ENCODE assay signal across 25 cellular contexts in genomic region chr1:155318082-155318481, GRCh38. TPM values are rescaled to one million over a fixed set of nuclear protein-coding genes. Genes with fewer than 3 reads are reported as not detected.
DNase-seq lines count a peak whose midpoint lies in the region; ATAC-seq and TF ChIP-seq lines count a peak whose summit lies in the region.
"Had no signal": no experiment of that assay in that cellular context is flagged by ENCODE, and none has a peak within 500 bp of the region (broad histone marks: within the 10 kb centered on the region; RNA-seq: fewer than 3 reads in every experiment).

No MANE protein-coding gene starts in this region.

- CTCF ChIA-PET in activated CD8-positive, alpha-beta T cell treated with anti-CD3 and anti-CD28 coated beads, Interleukin-2, amount 10 ng/mL, durations not matched to agents 7 days and 5 days (lab: Charles Lee) = interaction anchor here (3.7 kb wide), 1 partner anchor 67 kb away, joined by 24 read pairs; no protein-coding TSS in a partner anchor
- CTCF ChIA-PET in activated CD8-positive, alpha-beta T cell treated with anti-CD3 and anti-CD28 coated beads for 36 hours (lab: Charles Lee) = interaction anchor here (0.7 to 1.4 kb wide), 3 partner anchors 67 to 292 kb away, joined by 3 to 4 read pairs (median 3); partner anchors contain the start of gene MSTO1
- CTCF ChIA-PET in mammary epithelial cell (lab: Charles Lee; ENCODE audit: low non-redundant PET) = no interaction called here

- POLR2A ChIA-PET in activated CD8-positive, alpha-beta T cell treated with anti-CD3 and anti-CD28 coated beads, Interleukin-2, amount 10 ng/mL, durations not matched to agents 7 days and 5 days (lab: Charles Lee) = interaction anchor here (0.7 to 1.2 kb wide), 4 partner anchors 17 to 40 kb away, joined by 3 to 4 read pairs (median 3); partner anchors contain the start of gene PKLR
- POLR2A ChIA-PET in activated CD8-positive, alpha-beta T cell treated with anti-CD3 and anti-CD28 coated beads for 36 hours (lab: Charles Lee) = interaction anchor here (0.7 to 1.2 kb wide), 3 partner anchors 10 to 124 kb away, joined by 3 read pairs; partner anchors contain the start of gene FDPS

- DNase-seq in activated CD8-positive, alpha-beta T cell treated with anti-CD3 and anti-CD28 coated beads, Interleukin-2, amount 10 ng/mL, durations not matched to agents 7 days and 5 days = no peak
- DNase-seq in activated CD8-positive, alpha-beta T cell treated with anti-CD3 and anti-CD28 coated beads for 36 hours = no peak
- no peak for DNase-seq in endothelial cell (ENCODE audit: low spot score)
- DNase-seq in stimulated activated naive B cell treated with anti-CD40 and anti-IgM and Interleukin-4, amounts not matched to agents 10 μg/mL and 1 μg/mL and 100 μg/mL, for 72 hours = no peak
- DNase-seq in amygdala (lab: John Stamatoyannopoulos, UW) = no peak
- no peak for DNase-seq in mammary epithelial cell
- no peak for DNase-seq in spleen
- DNase-seq: CD8-positive, alpha-beta memory T cell; DMS79; H9; Kasumi-1; MG63; NCI-H1048; NCI-H1436; NCI-H1930; NCI-H226; NCI-H524; OCI-M1; SHP77 treated with DMSO at 0.1 percent for 48 hours had no signal

- H3K4me1 Mint-ChIP-seq in activated CD8-positive, alpha-beta T cell treated with anti-CD3 and anti-CD28 coated beads, Interleukin-2, amount 10 ng/mL, durations not matched to agents 7 days and 5 days (ENCODE audit: low read depth) = peaks cover 50% of the 10 kb centered on the region
- peaks cover 34% of the 10 kb centered on the region for H3K4me1 Mint-ChIP-seq in activated CD8-positive, alpha-beta T cell treated with anti-CD3 and anti-CD28 coated beads for 36 hours (ENCODE audit: low read depth)
- peaks cover 47% of the 10 kb centered on the region for H3K4me1 Mint-ChIP-seq in endothelial cell (ENCODE audit: unreplicated experiment)
- peaks cover 41 to 73% of the 10 kb centered on the region in 2 donors for H3K4me1 Mint-ChIP-seq in stimulated activated naive B cell treated with anti-CD40 and anti-IgM and Interleukin-4, amounts not matched to agents 10 μg/mL and 1 μg/mL and 100 μg/mL, for 72 hours

- no peak overlapping the region for H3K4me2 ChIP-seq in mammary epithelial cell (ENCODE audit: insufficient read depth, low read depth, low read length)
- H3K4me2 ChIP-seq: A549 had no signal

- H3K4me3 ChIP-seq in mammary epithelial cell (replicated peaks in 1 of 3; ENCODE audit: insufficient read depth in 1 of 3, low read depth in 2 of 3, low read length in 3 of 3) (no peak overlapping the region), spleen (no peak overlapping the region)
- H3K4me3 ChIP-seq: A549; BLaER1 treated with 17β-estradiol and CSF1 and Interleukin-3, amounts not matched to agents 10 nM and 100 nM; MG63 had no signal

- H3K36me3 ChIP-seq in mammary epithelial cell (ENCODE audit: insufficient read depth, low read length) (peaks cover 33% of the 10 kb centered on the region), spleen (peaks cover 0 to 67% (median 28%) of the 10 kb centered on the region in 6 donors)

- H3K27me3 Mint-ChIP-seq in activated CD8-positive, alpha-beta T cell treated with anti-CD3 and anti-CD28 coated beads, Interleukin-2, amount 10 ng/mL, durations not matched to agents 7 days and 5 days (ENCODE audit: low read depth) = no peaks in the 10 kb centered on the region
- H3K27me3 Mint-ChIP-seq in activated CD8-positive, alpha-beta T cell treated with anti-CD3 and anti-CD28 coated beads for 36 hours = no peaks in the 10 kb centered on the region
- H3K27me3 Mint-ChIP-seq in endothelial cell (ENCODE audit: unreplicated experiment) = peaks cover 6% of the 10 kb centered on the region
- no peaks in the 10 kb centered on the region for H3K27me3 Mint-ChIP-seq in stimulated activated naive B cell treated with anti-CD40 and anti-IgM and Interleukin-4, amounts not matched to agents 10 μg/mL and 1 μg/mL and 100 μg/mL, for 72 hours
- H3K27me3 Mint-ChIP-seq: CD8-positive, alpha-beta memory T cell; IgD-negative memory B cell had no signal

- no peak overlapping the region for H2AFZ ChIP-seq in mammary epithelial cell (ENCODE audit: low read depth, low read length)

- no peaks in the 10 kb centered on the region for H3K9me3 Mint-ChIP-seq in activated CD8-positive, alpha-beta T cell treated with anti-CD3 and anti-CD28 coated beads, Interleukin-2, amount 10 ng/mL, durations not matched to agents 7 days and 5 days (ENCODE audit: insufficient read depth)
- H3K9me3 Mint-ChIP-seq in activated CD8-positive, alpha-beta T cell treated with anti-CD3 and anti-CD28 coated beads for 36 hours = no peaks in the 10 kb centered on the region
- no peaks in the 10 kb centered on the region for H3K9me3 Mint-ChIP-seq in endothelial cell (ENCODE audit: unreplicated experiment)
- H3K9me3 Mint-ChIP-seq in stimulated activated naive B cell treated with anti-CD40 and anti-IgM and Interleukin-4, amounts not matched to agents 10 μg/mL and 1 μg/mL and 100 μg/mL, for 72 hours = no peaks in the 10 kb centered on the region
- H3K9me3 Mint-ChIP-seq: CD8-positive, alpha-beta memory T cell; H9; IgD-negative memory B cell had no signal

- TF ChIP-seq POLR2A in GM19193 (IDR thresholded peaks at IDR 0.05; ENCODE audit: extremely low read depth, insufficient read depth, insufficient read length) = peak; percentile 8
- TF ChIP-seq POLR2A in spleen (IDR thresholded peaks at IDR 0.05) = no peak

- dilution Hi-C loops in mammary epithelial cell (cut with HindIII; ENCODE audit: low sequenced_read_pairs) = no loop called here

- no peak overlapping the region for H3K4me3 Mint-ChIP-seq in activated CD8-positive, alpha-beta T cell treated with anti-CD3 and anti-CD28 coated beads, Interleukin-2, amount 10 ng/mL, durations not matched to agents 7 days and 5 days
- no peak overlapping the region for H3K4me3 Mint-ChIP-seq in activated CD8-positive, alpha-beta T cell treated with anti-CD3 and anti-CD28 coated beads for 36 hours
- peak overlapping the region; percentile 67 for H3K4me3 Mint-ChIP-seq in endothelial cell (ENCODE audit: unreplicated experiment)
- no peak overlapping the region for H3K4me3 Mint-ChIP-seq in stimulated activated naive B cell treated with anti-CD40 and anti-IgM and Interleukin-4, amounts not matched to agents 10 μg/mL and 1 μg/mL and 100 μg/mL, for 72 hours
- H3K4me3 Mint-ChIP-seq: H9 had no signal

- H3K27ac ChIP-seq in mammary epithelial cell (ENCODE audit: insufficient read depth, low read depth, low read length) = no peak overlapping the region
- H3K27ac ChIP-seq in spleen = no peak overlapping the region
- H3K27ac ChIP-seq: A549; BLaER1 treated with 17β-estradiol and CSF1 and Interleukin-3, amounts not matched to agents 10 nM and 100 nM; HL-60 had no signal

- intact Hi-C loops in activated CD8-positive, alpha-beta T cell treated with anti-CD3 and anti-CD28 coated beads for 36 hours (cut with micrococcal nuclease) = no loop called here
- intact Hi-C loops in mammary epithelial cell (cut with micrococcal nuclease) (no loop called here), spleen (cut with DNase I; ENCODE audit: low total_unique reads) (no loop called here)

- no peaks in the 10 kb centered on the region for H3K27me3 ChIP-seq in mammary epithelial cell (ENCODE audit: insufficient read depth, low read length)
- no peaks in the 10 kb centered on the region for H3K27me3 ChIP-seq in spleen (replicated peaks in 1 of 7)
- H3K27me3 ChIP-seq: BLaER1 treated with 17β-estradiol and CSF1 and Interleukin-3, amounts not matched to agents 10 nM and 100 nM; MG63 had no signal

- in situ Hi-C loops in mammary epithelial cell (cut with MboI; ENCODE audit: low sequenced_read_pairs in 2 of 2) = loop anchor here in 1 of 2 donors (5.0 kb wide), 1 partner anchor 41 kb away; the partner anchor contains the start of gene HCN3

- H3K27ac Mint-ChIP-seq in activated CD8-positive, alpha-beta T cell treated with anti-CD3 and anti-CD28 coated beads, Interleukin-2, amount 10 ng/mL, durations not matched to agents 7 days and 5 days = peak overlapping the region; percentile 4
- no peak overlapping the region for H3K27ac Mint-ChIP-seq in activated CD8-positive, alpha-beta T cell treated with anti-CD3 and anti-CD28 coated beads for 36 hours
- H3K27ac Mint-ChIP-seq in endothelial cell (ENCODE audit: unreplicated experiment) = no peak overlapping the region
- H3K27ac Mint-ChIP-seq in stimulated activated naive B cell treated with anti-CD40 and anti-IgM and Interleukin-4, amounts not matched to agents 10 μg/mL and 1 μg/mL and 100 μg/mL, for 72 hours = peak overlapping the region; percentile 42
- H3K27ac Mint-ChIP-seq: H9 had no signal

- no peaks in the 10 kb centered on the region for H4K20me1 ChIP-seq in mammary epithelial cell (ENCODE audit: insufficient read depth, low read length)

- H3K9ac ChIP-seq in mammary epithelial cell (ENCODE audit: insufficient read depth, low read length) = no peak overlapping the region

- peaks cover 11% of the 10 kb centered on the region for H3K4me1 ChIP-seq in mammary epithelial cell (ENCODE audit: insufficient read depth, low read length)
- H3K4me1 ChIP-seq in spleen = peaks cover 20 to 42% (median 33%) of the 10 kb centered on the region in 6 donors

- peaks cover 52% of the 10 kb centered on the region for H3K36me3 Mint-ChIP-seq in activated CD8-positive, alpha-beta T cell treated with anti-CD3 and anti-CD28 coated beads, Interleukin-2, amount 10 ng/mL, durations not matched to agents 7 days and 5 days (ENCODE audit: low read depth)
- peaks cover 51% of the 10 kb centered on the region for H3K36me3 Mint-ChIP-seq in activated CD8-positive, alpha-beta T cell treated with anti-CD3 and anti-CD28 coated beads for 36 hours (ENCODE audit: low read depth)
- peaks cover 33% of the 10 kb centered on the region for H3K36me3 Mint-ChIP-seq in endothelial cell (ENCODE audit: low read depth, unreplicated experiment)
- peaks cover 56 to 65% of the 10 kb centered on the region in 2 donors for H3K36me3 Mint-ChIP-seq in stimulated activated naive B cell treated with anti-CD40 and anti-IgM and Interleukin-4, amounts not matched to agents 10 μg/mL and 1 μg/mL and 100 μg/mL, for 72 hours

- no peak for ATAC-seq in activated CD8-positive, alpha-beta T cell treated with anti-CD3 and anti-CD28 coated beads, Interleukin-2, amount 10 ng/mL, durations not matched to agents 7 days and 5 days
- no peak for ATAC-seq in activated CD8-positive, alpha-beta T cell treated with anti-CD3 and anti-CD28 coated beads for 36 hours
- ATAC-seq in stimulated activated naive B cell treated with anti-CD40 and anti-IgM and Interleukin-4, amounts not matched to agents 10 μg/mL and 1 μg/mL and 100 μg/mL, for 72 hours (replicated peaks) = no peak
- ATAC-seq: A549 had no signal

- WGBS in mammary epithelial cell (ENCODE audit: low coverage, missing lambda C conversion rate) = 100% methylated on average over 9 of the region's 9 CpGs
- WGBS in spleen, 5 donors = 94 to 98% (median 95%) methylated on average over 9 of the region's 9 CpGs

- no peak for TF ChIP-seq CTCF in activated CD8-positive, alpha-beta T cell treated with anti-CD3 and anti-CD28 coated beads for 36 hours (IDR thresholded peaks at IDR 0.05)
- TF ChIP-seq CTCF in endothelial cell (IDR thresholded peaks at IDR 0.05; ENCODE audit: unreplicated experiment) (no peak), mammary epithelial cell (conservative IDR thresholded peaks at IDR 0.05 in 1 of 2, IDR thresholded peaks at IDR 0.05 in 1 of 2; ENCODE audit: extremely low read depth in 1 of 2, insufficient read depth in 1 of 2, low read depth in 1 of 2, low read length in 2 of 2) (no peak), spleen (IDR thresholded peaks at IDR 0.05 in 8 of 11, conservative IDR thresholded peaks at IDR 0.05 in 3 of 11) (no peak)

- H3K9me3 ChIP-seq in mammary epithelial cell (replicated peaks; ENCODE audit: insufficient read depth, low read length) (no peaks in the 10 kb centered on the region), spleen (no peaks in the 10 kb centered on the region)
- H3K9me3 ChIP-seq: A549; BLaER1 treated with 17β-estradiol and CSF1 and Interleukin-3, amounts not matched to agents 10 nM and 100 nM; MG63 had no signal

- no TSS peak for BruUV-seq in mammary epithelial cell (replicated peaks; lab: Mats Ljungman, UMichigan)

- H3K79me2 ChIP-seq in mammary epithelial cell (ENCODE audit: insufficient read depth, low read length) = peaks cover 20% of the 10 kb centered on the region

RNA-seq across cellular contexts. Expression of gene RUSC1, which starts 2.6 kb away (rescaled TPM):
- total RNA-seq in activated CD8-positive, alpha-beta T cell treated with anti-CD3 and anti-CD28 coated beads, Interleukin-2, amount 10 ng/mL, durations not matched to agents 7 days and 5 days = 10 to 100 TPM; 33.7 to 35.1 TPM
- 10 to 100 TPM; 21.2 to 21.6 TPM for total RNA-seq in activated CD8-positive, alpha-beta T cell treated with anti-CD3 and anti-CD28 coated beads for 36 hours
- total RNA-seq in endothelial cell (ENCODE audit: unreplicated experiment) (67.1 TPM), mammary epithelial cell (10 to 100 TPM; 22.5 to 33.8 TPM), spleen (10 to 100 TPM; 11.4 to 21.1 (median 18.0) TPM)
- polyA plus RNA-seq in mammary epithelial cell (45.2 TPM), spleen (10 to 100 TPM in 2 of 3 donors, 1 to 10 TPM in 1; 8.5 to 17.3 (median 10.8) TPM)
- polyA minus RNA-seq in mammary epithelial cell = 18.2 TPM

RNA-seq across cellular contexts. Expression of gene FDPS, which starts 9.4 kb away (rescaled TPM):
- 100 to 1,000 TPM; 270 to 271 TPM for total RNA-seq in activated CD8-positive, alpha-beta T cell treated with anti-CD3 and anti-CD28 coated beads, Interleukin-2, amount 10 ng/mL, durations not matched to agents 7 days and 5 days
- 100 to 1,000 TPM; 293 to 316 TPM for total RNA-seq in activated CD8-positive, alpha-beta T cell treated with anti-CD3 and anti-CD28 coated beads for 36 hours
- total RNA-seq in endothelial cell (ENCODE audit: unreplicated experiment) = 540 TPM
- 100 to 1,000 TPM; 180 to 795 TPM for total RNA-seq in mammary epithelial cell
- polyA plus RNA-seq in mammary epithelial cell = 859 TPM
- polyA minus RNA-seq in mammary epithelial cell = 653 TPM
- total RNA-seq in spleen = 100 to 1,000 TPM in 2 of 7 donors, 10 to 100 TPM in 5; 84.5 to 118 (median 94.5) TPM
- 100 to 1,000 TPM; 111 to 134 (median 130) TPM for polyA plus RNA-seq in spleen

RNA-seq across cellular contexts. Expression of gene PKLR, which starts 16.8 kb away (rescaled TPM):
- total RNA-seq in activated CD8-positive, alpha-beta T cell treated with anti-CD3 and anti-CD28 coated beads, Interleukin-2, amount 10 ng/mL, durations not matched to agents 7 days and 5 days = not detected
- not detected for total RNA-seq in activated CD8-positive, alpha-beta T cell treated with anti-CD3 and anti-CD28 coated beads for 36 hours
- total RNA-seq in endothelial cell (ENCODE audit: unreplicated experiment) (not detected), mammary epithelial cell (not detected), spleen (under 1 TPM in 4 of 7 donors, not detected in 3; 0.22 to 0.74 (median 0.43) TPM)
- polyA plus RNA-seq in mammary epithelial cell (0.02 TPM), spleen (under 1 TPM in 1 of 3 donors, not detected in 2; 0.04 TPM)
- not detected for polyA minus RNA-seq in mammary epithelial cell
- total RNA-seq: CD8-positive, alpha-beta memory T cell; H9; HT1080 had no signal
- polyA plus RNA-seq: CD8-positive, alpha-beta memory T cell; IgD-negative memory B cell had no signal

RNA-seq across cellular contexts. Expression of gene HCN3, which starts 40.8 kb away (rescaled TPM):
- total RNA-seq in activated CD8-positive, alpha-beta T cell treated with anti-CD3 and anti-CD28 coated beads, Interleukin-2, amount 10 ng/mL, durations not matched to agents 7 days and 5 days = 1 to 10 TPM; 4.9 to 5.1 TPM
- 1 to 10 TPM; 1.5 TPM for total RNA-seq in activated CD8-positive, alpha-beta T cell treated with anti-CD3 and anti-CD28 coated beads for 36 hours
- total RNA-seq in endothelial cell (ENCODE audit: unreplicated experiment) (7.3 TPM), mammary epithelial cell (1 to 10 TPM; 1.3 to 4.8 TPM), spleen (1 to 10 TPM in 6 of 7 donors, under 1 TPM in 1; 0.65 to 3.3 (median 1.9) TPM)
- polyA plus RNA-seq in mammary epithelial cell (3.0 TPM), spleen (1 to 10 TPM in 2 of 3 donors, under 1 TPM in 1; 0.89 to 1.6 (median 1.4) TPM)
- polyA minus RNA-seq in mammary epithelial cell = 10.3 TPM

RNA-seq across cellular contexts. Expression of gene CLK2, which starts 44.8 kb away (rescaled TPM):
- total RNA-seq in activated CD8-positive, alpha-beta T cell treated with anti-CD3 and anti-CD28 coated beads, Interleukin-2, amount 10 ng/mL, durations not matched to agents 7 days and 5 days = 100 to 1,000 TPM; 101 to 104 TPM
- 10 to 100 TPM; 80.6 to 85.4 TPM for total RNA-seq in activated CD8-positive, alpha-beta T cell treated with anti-CD3 and anti-CD28 coated beads for 36 hours
- total RNA-seq in endothelial cell (ENCODE audit: unreplicated experiment) (62.8 TPM), mammary epithelial cell (10 to 100 TPM; 21.5 to 41.5 TPM), spleen (10 to 100 TPM; 61.0 to 89.9 (median 71.8) TPM)
- polyA plus RNA-seq in mammary epithelial cell (36.1 TPM), spleen (10 to 100 TPM; 38.6 to 82.0 (median 77.4) TPM)
- 93.7 TPM for polyA minus RNA-seq in mammary epithelial cell

Comparison
In these comparisons a context has a peak if more than half of its experiments do, and no peak if none do; other contexts are left out.
1. H3K27ac Mint-ChIP-seq: peak in activated CD8-positive, alpha-beta T cell treated with anti-CD3 and anti-CD28 coated beads, Interleukin-2, amount 10 ng/mL, durations not matched to agents 7 days and 5 days (single experiment) and stimulated activated naive B cell treated with anti-CD40 and anti-IgM and Interleukin-4, amounts not matched to agents 10 μg/mL and 1 μg/mL and 100 μg/mL, for 72 hours (single experiment); none in activated CD8-positive, alpha-beta T cell treated with anti-CD3 and anti-CD28 coated beads for 36 hours (single experiment) and endothelial cell (single experiment).